ENCODE assay signal across 17 cellular contexts in the genomic region with DNA sequence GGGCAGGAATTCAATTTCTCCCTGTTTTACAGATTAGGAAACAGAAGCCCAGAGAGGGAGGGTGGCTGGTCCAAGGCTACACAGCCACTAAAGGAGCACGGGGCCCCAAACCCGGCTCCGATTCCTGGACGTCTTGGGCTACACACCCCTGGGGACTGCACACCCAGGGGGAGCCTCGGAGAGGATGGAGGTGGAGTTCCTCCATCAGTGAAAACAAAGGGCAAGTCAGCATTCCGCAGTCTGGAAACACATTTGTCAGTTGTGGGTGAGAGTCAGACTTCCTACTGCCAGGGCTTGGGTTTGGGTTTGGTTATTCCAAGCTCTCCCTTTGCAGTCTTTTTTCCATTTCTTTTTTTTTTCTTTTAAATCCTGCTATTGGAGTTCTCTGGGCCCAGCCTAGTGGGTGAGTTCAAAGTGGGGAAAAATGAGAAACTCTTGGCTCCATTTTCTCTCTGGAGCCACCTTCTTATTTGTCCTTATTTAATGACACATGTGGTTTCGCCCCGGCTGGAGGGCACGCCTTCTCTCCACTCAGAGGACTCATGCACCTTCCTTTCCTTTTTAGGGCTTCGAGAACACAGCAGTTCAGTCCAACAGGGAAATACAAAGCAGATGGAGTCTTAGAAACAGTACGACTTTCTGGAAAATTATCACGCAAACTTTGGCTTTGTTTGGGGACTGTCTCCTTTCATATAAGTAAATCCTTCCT. TPM values are rescaled to one million over a fixed set of nuclear protein-coding genes. Genes with fewer than 3 reads are reported as not detected.
A peak's percentile ranks its signal among the peaks of the same experiment; 100 is the strongest.
DNase-seq lines count a peak whose midpoint lies in the region; ATAC-seq and TF ChIP-seq lines count a peak whose summit lies in the region.
"Had no signal": no experiment of that assay in that cellular context is flagged by ENCODE, and none has a peak within 500 bp of the region (broad histone marks: within the 10 kb centered on the region; RNA-seq: fewer than 3 reads in every experiment).

No MANE protein-coding gene starts in this region.

- no peak overlapping the region for H3K9ac ChIP-seq in mammary epithelial cell (ENCODE audit: insufficient read depth, low read length)

- H3K27me3 ChIP-seq in breast epithelium = no peaks in the 10 kb centered on the region
- H3K27me3 ChIP-seq in mammary epithelial cell (ENCODE audit: insufficient read depth, low read length) = no peaks in the 10 kb centered on the region
- H3K27me3 ChIP-seq in spleen (replicated peaks in 1 of 7) = peaks cover 0 to 8% (median 0%) of the 10 kb centered on the region in 7 donors

- H3K9me3 Mint-ChIP-seq in neural crest cell (no peaks in the 10 kb centered on the region), type B pancreatic cell (no peaks in the 10 kb centered on the region)
- H3K9me3 Mint-ChIP-seq: activated naive CD4-positive, alpha-beta T cell treated with anti-CD3 and anti-CD28 coated beads, Interleukin-2, amount 50 U/mL, for 72 hours had no signal

- no peaks in the 10 kb centered on the region for H3K9me3 ChIP-seq in breast epithelium
- H3K9me3 ChIP-seq in mammary epithelial cell (replicated peaks; ENCODE audit: insufficient read depth, low read length) = no peaks in the 10 kb centered on the region
- no peaks in the 10 kb centered on the region for H3K9me3 ChIP-seq in spleen

- no TSS peak for BruUV-seq in mammary epithelial cell (replicated peaks; lab: Mats Ljungman, UMichigan)

- H3K4me3 ChIP-seq in breast epithelium (peak overlapping the region in 2 of 3 donors; percentile 13 to 37), mammary epithelial cell (replicated peaks in 1 of 3; ENCODE audit: insufficient read depth in 1 of 3, low read depth in 2 of 3, low read length in 3 of 3) (no peak overlapping the region), fibroblast of mammary gland (ENCODE audit: control insufficient read depth, low read depth, low read length) (no peak overlapping the region), spleen (no peak overlapping the region)
- H3K4me3 ChIP-seq: K562 had no signal

- no peaks in the 10 kb centered on the region for H3K79me2 ChIP-seq in mammary epithelial cell (ENCODE audit: insufficient read depth, low read length)

- H3K27me3 Mint-ChIP-seq in neural crest cell (ENCODE audit: low read depth) (no peaks in the 10 kb centered on the region), type B pancreatic cell (no peaks in the 10 kb centered on the region)

- peaks cover 31% of the 10 kb centered on the region for H3K4me1 Mint-ChIP-seq in neural crest cell
- peaks cover 12% of the 10 kb centered on the region for H3K4me1 Mint-ChIP-seq in type B pancreatic cell (ENCODE audit: unreplicated experiment)

- intact Hi-C loops in breast epithelium (cut with DNase I; ENCODE audit: low total_unique reads) (no loop called here), mammary epithelial cell (cut with micrococcal nuclease) (no loop called here), spleen (cut with DNase I; ENCODE audit: low total_unique reads) (no loop called here)

- dilution Hi-C loops in mammary epithelial cell (cut with HindIII; ENCODE audit: low sequenced_read_pairs) = no loop called here

- H2AFZ ChIP-seq in mammary epithelial cell (ENCODE audit: low read depth, low read length) = no peak overlapping the region

- no peak overlapping the region for H3K4me2 ChIP-seq in mammary epithelial cell (ENCODE audit: insufficient read depth, low read depth, low read length)

- H3K36me3 Mint-ChIP-seq in neural crest cell (ENCODE audit: low read depth) (no peaks in the 10 kb centered on the region), type B pancreatic cell (no peaks in the 10 kb centered on the region)
- H3K36me3 Mint-ChIP-seq: activated naive CD4-positive, alpha-beta T cell treated with anti-CD3 and anti-CD28 coated beads, Interleukin-2, amount 50 U/mL, for 72 hours had no signal

- no peak for TF ChIP-seq CTCF in breast epithelium (IDR thresholded peaks at IDR 0.05)
- TF ChIP-seq CTCF in mammary epithelial cell (conservative IDR thresholded peaks at IDR 0.05 in 1 of 2, IDR thresholded peaks at IDR 0.05 in 1 of 2; ENCODE audit: extremely low read depth in 1 of 2, insufficient read depth in 1 of 2, low read depth in 1 of 2, low read length in 2 of 2) = no peak
- TF ChIP-seq CTCF in fibroblast of mammary gland (conservative IDR thresholded peaks at IDR 0.05; ENCODE audit: control insufficient read depth, insufficient read depth, low read depth, low read length) = no peak
- TF ChIP-seq CTCF in neural crest cell (conservative IDR thresholded peaks at IDR 0.05) = no peak
- no peak for TF ChIP-seq CTCF in type B pancreatic cell (conservative IDR thresholded peaks at IDR 0.05)
- TF ChIP-seq CTCF in spleen (IDR thresholded peaks at IDR 0.05 in 8 of 11, conservative IDR thresholded peaks at IDR 0.05 in 3 of 11) = no peak

- CTCF ChIA-PET in mammary epithelial cell (lab: Charles Lee; ENCODE audit: low non-redundant PET) = no interaction called here

- no peak for TF ChIP-seq POLR2A in breast epithelium (IDR thresholded peaks at IDR 0.05)
- TF ChIP-seq POLR2A in spleen (IDR thresholded peaks at IDR 0.05) = no peak

- no peaks in the 10 kb centered on the region for H4K20me1 ChIP-seq in mammary epithelial cell (ENCODE audit: insufficient read depth, low read length)

- in situ Hi-C loops in mammary epithelial cell (cut with MboI; ENCODE audit: low sequenced_read_pairs in 2 of 2) = no loop called here

- DNase-seq in breast epithelium (ENCODE audit: low spot score in 2 of 2) (peak in 1 of 2 donors; percentile 78), mammary epithelial cell (no peak), fibroblast of mammary gland (ENCODE audit: low read depth) (peak; percentile 40), neural crest cell (ENCODE audit: low read depth, low spot score) (no peak), type B pancreatic cell (ENCODE audit: extremely low spot score, unreplicated experiment) (no peak), foreskin melanocyte (no peak), spleen (no peak)
- DNase-seq: activated CD4-positive, alpha-beta T cell treated with anti-CD3 and anti-CD28 coated beads for 1 hour; NCI-H1417 treated with DMSO at 0.1 percent for 48 hours; NCI-H510A; PC-3; stimulated activated CD4-positive, alpha-beta T cell treated with anti-CD3 and anti-CD28 coated beads, Interleukin-4, amount 100 ng/mL, for 1 hour had no signal

- H3K36me3 ChIP-seq in breast epithelium (no peaks in the 10 kb centered on the region), mammary epithelial cell (ENCODE audit: insufficient read depth, low read length) (no peaks in the 10 kb centered on the region), spleen (no peaks in the 10 kb centered on the region)

- peak overlapping the region; percentile 85 to 95 for H3K27ac ChIP-seq in breast epithelium
- no peak overlapping the region for H3K27ac ChIP-seq in mammary epithelial cell (ENCODE audit: insufficient read depth, low read depth, low read length)
- no peak overlapping the region for H3K27ac ChIP-seq in spleen
- H3K27ac ChIP-seq: 22Rv1, epithelial cell of prostate had no signal

- H3K4me3 Mint-ChIP-seq in neural crest cell (no peak overlapping the region), type B pancreatic cell (no peak overlapping the region)

- WGBS in mammary epithelial cell (ENCODE audit: low coverage, missing lambda C conversion rate) = 30% methylated on average over 12 of the region's 12 CpGs
- 84 to 89% (median 86%) methylated on average over 12 of the region's 12 CpGs for WGBS in spleen, 5 donors

- ATAC-seq in GM18873 (IDR thresholded peaks at IDR 0.05; ENCODE audit: low FRiP score, unreplicated experiment) = no peak
- ATAC-seq: activated naive CD4-positive, alpha-beta T cell treated with anti-CD3 and anti-CD28 coated beads, Interleukin-2, amount 50 U/mL, for 72 hours; K562; PC-3 had no signal

- H3K27ac Mint-ChIP-seq in neural crest cell (ENCODE audit: unreplicated experiment) (peak overlapping the region; percentile 78), type B pancreatic cell (peak overlapping the region; percentile 48)
- H3K27ac Mint-ChIP-seq: activated naive CD4-positive, alpha-beta T cell treated with anti-CD3 and anti-CD28 coated beads, Interleukin-2, amount 50 U/mL, for 72 hours had no signal

- H3K4me1 ChIP-seq in breast epithelium (no peaks in the 10 kb centered on the region), mammary epithelial cell (ENCODE audit: insufficient read depth, low read length) (peaks cover 1% of the 10 kb centered on the region), spleen (peaks cover 0 to 35% (median 0%) of the 10 kb centered on the region in 6 donors)

RNA-seq across cellular contexts. Expression of gene AQP1, which starts 59.8 kb away (rescaled TPM):
- total RNA-seq in breast epithelium = 100 to 1,000 TPM; 132 to 213 (median 177) TPM
- total RNA-seq in mammary epithelial cell = under 1 TPM in 1 of 2 donors, not detected in 1; 0.17 TPM
- polyA plus RNA-seq in mammary epithelial cell = 0.05 TPM
- polyA minus RNA-seq in mammary epithelial cell = not detected
- 0.48 and 1.4 TPM in 2 replicates for total RNA-seq in neural crest cell
- 1.7 and 6.0 TPM in 2 replicates for total RNA-seq in type B pancreatic cell (ENCODE audit: low replicate concordance)
- total RNA-seq in spleen = 10 to 100 TPM; 17.1 to 32.7 (median 23.2) TPM
- 10 to 100 TPM in 2 of 3 donors, 1 to 10 TPM in 1; 4.4 to 34.3 (median 16.2) TPM for polyA plus RNA-seq in spleen

Comparison
In these comparisons a context has a peak if more than half of its experiments do, and no peak if none do; other contexts are left out.
1. H3K27ac ChIP-seq: peak in breast epithelium (2 of 2); none in mammary epithelial cell (single experiment) and spleen (0 of 8).
2. H3K4me3 ChIP-seq: peak in breast epithelium (2 of 3); none in mammary epithelial cell (0 of 3), fibroblast of mammary gland (single experiment) and spleen (0 of 8).